ENCODE assay signal across 9 cellular contexts in the genomic region with DNA sequence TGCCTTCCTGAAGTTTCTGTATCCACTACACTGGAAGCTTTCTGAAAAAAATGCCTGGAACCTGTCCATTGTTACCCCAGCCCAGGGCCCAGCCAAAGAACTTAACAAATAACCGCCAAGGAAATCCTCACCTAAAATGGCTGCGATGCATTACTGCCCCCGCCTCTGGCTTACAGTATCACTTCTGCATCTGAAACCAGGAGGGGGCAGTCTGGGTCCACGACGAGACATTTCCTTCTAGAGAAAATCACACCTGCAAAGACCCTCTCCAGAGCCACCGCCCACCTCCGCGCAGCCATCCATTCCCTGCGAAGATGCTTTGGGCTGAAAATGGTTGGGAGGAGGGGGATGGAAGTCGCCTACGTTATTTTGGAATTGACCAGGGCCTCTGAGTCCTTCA. TPM values are rescaled to one million over a fixed set of nuclear protein-coding genes. Genes with fewer than 3 reads are reported as not detected.
A peak's percentile ranks its signal among the peaks of the same experiment; 100 is the strongest.
DNase-seq lines count a peak whose midpoint lies in the region; ATAC-seq, FAIRE-seq and TF ChIP-seq lines count a peak whose summit lies in the region.
"Had no signal": no experiment of that assay in that cellular context is flagged by ENCODE, and none has a peak within 500 bp of the region (broad histone marks: within the 10 kb centered on the region; RNA-seq: fewer than 3 reads in every experiment).

No MANE protein-coding gene starts in this region.

- H3K4me3 ChIP-seq in kidney (ENCODE audit: low read length in 2 of 2) (no peak overlapping the region), upper lobe of right lung (no peak overlapping the region)

- H3K9ac ChIP-seq in kidney (ENCODE audit: low read length in 2 of 2): no peak overlapping the region

- intact Hi-C loops in kidney (cut with DNase I) (no loop called here), upper lobe of right lung (cut with DNase I) (no loop called here)

- H3K4me1 ChIP-seq in kidney (ENCODE audit: control insufficient read depth in 1 of 2, insufficient read depth in 1 of 2, low read depth in 1 of 2, low read length in 2 of 2): no peaks in the 10 kb centered on the region
- H3K4me1 ChIP-seq in upper lobe of right lung: no peaks in the 10 kb centered on the region

- DNase-seq in ELF-1 (ENCODE audit: low read depth, low spot score) (peak; percentile 78), Kasumi-1 (lab: John Stamatoyannopoulos, UW) (peak; percentile 44 to 62), kidney (no peak), upper lobe of right lung (no peak), OCI-M2 (lab: John Stamatoyannopoulos, UW; ENCODE audit: unreplicated experiment) (no peak), AG08396 (ENCODE audit: low spot score) (no peak)
- peak; percentile 43 for DNase-seq in activated T-cell treated with anti-CD3 and anti-CD28 coated beads, Interleukin-2, amount 50 U/mL, for 1 hour

- peak; percentile 14 for ATAC-seq in upper lobe of right lung
- no peak for ATAC-seq in GM21367 (IDR thresholded peaks at IDR 0.05; ENCODE audit: unreplicated experiment)

- FAIRE-seq in kidney (lab: Jason Lieb, UNC): no peak

- TF ChIP-seq CTCF in kidney (IDR thresholded peaks at IDR 0.05; ENCODE audit: borderline replicate concordance, extremely low read depth, insufficient read depth) (peak; percentile 36), upper lobe of right lung (IDR thresholded peaks at IDR 0.05) (peak; percentile 42)

- H3K27ac ChIP-seq in kidney (ENCODE audit: low read depth in 2 of 2, low read length in 2 of 2): no peak overlapping the region
- no peak overlapping the region for H3K27ac ChIP-seq in upper lobe of right lung

- no peaks in the 10 kb centered on the region for H3K27me3 ChIP-seq in upper lobe of right lung

- H3K9me3 ChIP-seq in kidney (ENCODE audit: control insufficient read depth in 1 of 2, low read length in 2 of 2): no peaks in the 10 kb centered on the region
- H3K9me3 ChIP-seq in upper lobe of right lung: no peaks in the 10 kb centered on the region

- H3K36me3 ChIP-seq in kidney (ENCODE audit: control insufficient read depth in 1 of 2, insufficient read depth in 2 of 2, low read length in 2 of 2) (peaks cover 26 to 58% of the 10 kb centered on the region in 2 donors), upper lobe of right lung (peaks cover 48% of the 10 kb centered on the region)

RNA-seq across cellular contexts. Expression of gene CELF6, which starts 22.4 kb away (rescaled TPM):
- total RNA-seq in kidney: 3.5 TPM
- polyA plus RNA-seq in kidney (ENCODE audit: insufficient read depth, low read depth, low replicate concordance): 3.8 TPM
- 5.4 TPM for total RNA-seq in upper lobe of right lung

RNA-seq across cellular contexts. Expression of gene HEXA, which starts 33.4 kb away (rescaled TPM):
- total RNA-seq in kidney (138 TPM), upper lobe of right lung (185 TPM)
- polyA plus RNA-seq in kidney (ENCODE audit: insufficient read depth, low read depth, low replicate concordance): 199 TPM

RNA-seq across cellular contexts. Expression of gene TMEM202, which starts 55.7 kb away (rescaled TPM):
- total RNA-seq in kidney (not detected), upper lobe of right lung (not detected)
- not detected for polyA plus RNA-seq in kidney (ENCODE audit: insufficient read depth, low read depth, low replicate concordance)
- total RNA-seq: T-helper 2 cell treated with Interferon-gamma antibody and Interleukin-4, amounts not matched to agents 100 ng/mL and 5 ng/mL, for 36 hours had no signal

Comparison
In these comparisons a context has a peak if more than half of its experiments do, and no peak if none do; other contexts are left out.
1. DNase-seq: peak in ELF-1 (single experiment), Kasumi-1 (2 of 2) and activated T-cell treated with anti-CD3 and anti-CD28 coated beads, Interleukin-2, amount 50 U/mL, for 1 hour (single experiment); none in kidney (single experiment), upper lobe of right lung (single experiment), OCI-M2 (single experiment) and AG08396 (single experiment).